In genomic region chr6:56329296-56330050, GRCh38 we compare ENCODE assay signal across 16 cellular contexts.
DNase-seq lines count a peak whose midpoint lies in the region; ATAC-seq, FAIRE-seq and TF ChIP-seq lines count a peak whose summit lies in the region.
"Had no signal": no experiment of that assay in that cellular context is flagged by ENCODE, and none has a peak within 500 bp of the region (broad histone marks: within the 10 kb centered on the region; RNA-seq: fewer than 3 reads in every experiment).

No MANE protein-coding gene starts in this region.

- no peak overlapping the region for H3K4me3 Mint-ChIP-seq in activated CD8-positive, alpha-beta T cell treated with anti-CD3 and anti-CD28 coated beads for 36 hours
- H3K4me3 Mint-ChIP-seq: activated CD4-positive, alpha-beta T cell treated with anti-CD3 and anti-CD28 coated beads, Interleukin-2, amount 10 ng/mL, durations not matched to agents 7 days and 5 days; activated T-cell treated with anti-CD3 and anti-CD28 coated beads, Interleukin-2, amount 50 U/mL, for 72 hours had no signal

- H3K36me3 Mint-ChIP-seq in activated CD8-positive, alpha-beta T cell treated with anti-CD3 and anti-CD28 coated beads for 36 hours (ENCODE audit: low read depth): no peaks in the 10 kb centered on the region

- in situ Hi-C loops in ACHN (cut with HindIII; ENCODE audit: low pct_ligation_motif_present, low pct_unique_long_range_greater_than_20kb, low sequenced_read_pairs): no loop called here

- no peaks in the 10 kb centered on the region for H3K36me3 ChIP-seq in bronchial epithelial cell (ENCODE audit: control insufficient read depth, insufficient read depth, low read length)

- ATAC-seq in HG03354 (IDR thresholded peaks at IDR 0.05; ENCODE audit: poor library complexity, severe bottlenecking, unreplicated experiment): peak; percentile 61
- no peak for ATAC-seq in activated CD8-positive, alpha-beta T cell treated with anti-CD3 and anti-CD28 coated beads for 36 hours
- ATAC-seq: activated T-cell treated with anti-CD3 and anti-CD28 coated beads, Interleukin-2, amount 50 U/mL, for 72 hours; left ventricle myocardium superior had no signal

- peaks cover 4% of the 10 kb centered on the region for H3K27me3 Mint-ChIP-seq in activated CD8-positive, alpha-beta T cell treated with anti-CD3 and anti-CD28 coated beads for 36 hours

- peak; percentile 51 for DNase-seq in ACHN
- DNase-seq in bronchial epithelial cell (ENCODE audit: low read depth): no peak
- DNase-seq in left kidney (ENCODE audit: low read depth, low spot score): peak; percentile 69
- no peak for DNase-seq in AG08395 (ENCODE audit: low spot score)
- no peak for DNase-seq in NCI-H2107 (lab: John Stamatoyannopoulos, UW)
- DNase-seq in central memory CD4-positive, alpha-beta T cell: no peak
- DNase-seq in activated CD8-positive, alpha-beta T cell treated with anti-CD3 and anti-CD28 coated beads for 36 hours: no peak
- DNase-seq: activated CD4-positive, alpha-beta T cell treated with anti-CD3 and anti-CD28 coated beads, Interleukin-2, amount 10 ng/mL, durations not matched to agents 7 days and 5 days; activated T-cell treated with anti-CD3 and anti-CD28 coated beads, Interleukin-2, amount 50 U/mL, for 72 hours; effector CD4-positive, alpha-beta T cell; left ventricle myocardium superior; NCI-H1694; NCI-H524; RPMI8226; testis had no signal

- H3K4me3 ChIP-seq in bronchial epithelial cell (ENCODE audit: low read depth, low read length): no peak overlapping the region
- H3K4me3 ChIP-seq: testis had no signal

- intact Hi-C loops in activated CD8-positive, alpha-beta T cell treated with anti-CD3 and anti-CD28 coated beads for 36 hours (cut with micrococcal nuclease): no loop called here

- H3K9me3 Mint-ChIP-seq in activated CD8-positive, alpha-beta T cell treated with anti-CD3 and anti-CD28 coated beads for 36 hours: peaks cover 1% of the 10 kb centered on the region
- H3K9me3 Mint-ChIP-seq: activated CD4-positive, alpha-beta T cell treated with anti-CD3 and anti-CD28 coated beads, Interleukin-2, amount 10 ng/mL, durations not matched to agents 7 days and 5 days had no signal

- POLR2A ChIA-PET in activated CD8-positive, alpha-beta T cell treated with anti-CD3 and anti-CD28 coated beads for 36 hours (lab: Charles Lee): no interaction called here

- CTCF ChIA-PET in activated CD8-positive, alpha-beta T cell treated with anti-CD3 and anti-CD28 coated beads for 36 hours (lab: Charles Lee): no interaction called here

- H3K27me3 ChIP-seq in bronchial epithelial cell (ENCODE audit: control insufficient read depth, insufficient read depth, low read length): no peaks in the 10 kb centered on the region
- H3K27me3 ChIP-seq: testis had no signal

- H3K4me1 Mint-ChIP-seq in activated CD8-positive, alpha-beta T cell treated with anti-CD3 and anti-CD28 coated beads for 36 hours (ENCODE audit: low read depth): no peaks in the 10 kb centered on the region
- H3K4me1 Mint-ChIP-seq: activated CD4-positive, alpha-beta T cell treated with anti-CD3 and anti-CD28 coated beads, Interleukin-2, amount 10 ng/mL, durations not matched to agents 7 days and 5 days had no signal

- no peak for TF ChIP-seq CTCF in bronchial epithelial cell (IDR thresholded peaks at IDR 0.05; ENCODE audit: insufficient read depth, low read length, severe bottlenecking)
- no peak for TF ChIP-seq CTCF in activated CD8-positive, alpha-beta T cell treated with anti-CD3 and anti-CD28 coated beads for 36 hours (IDR thresholded peaks at IDR 0.05)

- FAIRE-seq in bronchial epithelial cell (lab: Jason Lieb, UNC): peak; percentile 55

- H3K27ac Mint-ChIP-seq in activated CD8-positive, alpha-beta T cell treated with anti-CD3 and anti-CD28 coated beads for 36 hours: no peak overlapping the region
- H3K27ac Mint-ChIP-seq: activated CD4-positive, alpha-beta T cell treated with anti-CD3 and anti-CD28 coated beads, Interleukin-2, amount 10 ng/mL, durations not matched to agents 7 days and 5 days had no signal

Comparison
In these comparisons a context has a peak if more than half of its experiments do, and no peak if none do; other contexts are left out.
1. DNase-seq: peak in ACHN (single experiment) and left kidney (single experiment); none in bronchial epithelial cell (single experiment), AG08395 (single experiment), NCI-H2107 (single experiment), central memory CD4-positive, alpha-beta T cell (single experiment) and activated CD8-positive, alpha-beta T cell treated with anti-CD3 and anti-CD28 coated beads for 36 hours (single experiment).